In the genomic region with DNA sequence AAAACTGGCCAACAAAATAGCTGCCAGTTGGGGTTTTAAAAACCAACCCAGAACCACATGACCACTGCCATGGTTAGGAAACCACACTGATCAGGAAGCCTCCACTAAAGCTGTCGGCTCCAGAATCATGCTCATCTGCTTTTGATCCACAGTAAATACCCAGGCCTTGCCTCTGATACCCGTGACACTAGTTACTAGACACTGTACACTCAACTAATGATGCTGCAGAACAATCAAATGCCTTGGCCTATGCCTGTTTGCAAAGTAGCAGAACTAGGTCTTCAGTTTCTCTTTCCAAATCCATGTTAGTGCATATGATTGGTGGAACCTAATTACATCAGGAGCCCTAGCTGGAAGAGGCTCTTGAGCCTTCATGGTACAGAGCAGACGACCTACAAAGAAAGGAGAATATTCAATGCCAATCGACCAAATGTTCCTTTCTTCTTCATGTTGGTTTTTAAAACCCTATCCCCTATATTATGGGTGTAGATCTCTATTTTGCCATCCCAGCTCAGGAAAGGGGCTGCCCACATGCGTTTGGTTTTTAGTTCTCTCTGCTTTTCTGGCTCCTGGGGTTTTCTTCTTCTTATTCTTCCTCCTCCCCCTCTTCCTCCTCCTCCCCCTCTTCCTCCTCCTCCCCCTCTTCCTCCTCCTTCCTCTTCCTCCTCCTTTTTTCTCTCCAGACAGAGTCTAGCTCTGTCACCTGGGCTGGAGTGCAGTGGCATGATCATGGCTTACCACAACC, we compare ENCODE assay signal across 14 cellular contexts.
DNase-seq lines count a peak whose midpoint lies in the region; ATAC-seq and TF ChIP-seq lines count a peak whose summit lies in the region.
"Had no signal": no experiment of that assay in that cellular context is flagged by ENCODE, and none has a peak within 500 bp of the region (broad histone marks: within the 10 kb centered on the region; RNA-seq: fewer than 3 reads in every experiment).

No MANE protein-coding gene starts in this region.

- H3K27ac ChIP-seq in osteoblast (ENCODE audit: low read depth, low read length) = no peak overlapping the region
- H3K27ac ChIP-seq: HL-60 had no signal

- H3K27me3 Mint-ChIP-seq in activated CD8-positive, alpha-beta T cell treated with anti-CD3 and anti-CD28 coated beads, Interleukin-2, amount 10 ng/mL, durations not matched to agents 7 days and 5 days (ENCODE audit: low read depth) = no peaks in the 10 kb centered on the region

- H3K36me3 Mint-ChIP-seq in activated CD8-positive, alpha-beta T cell treated with anti-CD3 and anti-CD28 coated beads, Interleukin-2, amount 10 ng/mL, durations not matched to agents 7 days and 5 days (ENCODE audit: low read depth) = peaks cover 2% of the 10 kb centered on the region

- no peak overlapping the region for H3K4me3 Mint-ChIP-seq in activated CD8-positive, alpha-beta T cell treated with anti-CD3 and anti-CD28 coated beads, Interleukin-2, amount 10 ng/mL, durations not matched to agents 7 days and 5 days

- DNase-seq in activated CD4-positive, CD25-positive, alpha-beta regulatory T cell (lab: John Stamatoyannopoulos, UW) = no peak
- DNase-seq in Jurkat, Clone E6-1 (ENCODE audit: low read depth, low spot score) = peak; percentile 17
- peak; percentile 41 for DNase-seq in activated CD8-positive, alpha-beta T cell treated with anti-CD3 and anti-CD28 coated beads, Interleukin-2, amount 10 ng/mL, durations not matched to agents 7 days and 5 days
- DNase-seq in osteoblast (ENCODE audit: insufficient read length, low spot score, missing footprints) = peak; percentile 8
- no peak for DNase-seq in NCI-H187 (lab: John Stamatoyannopoulos, UW)
- no peak for DNase-seq in HPDE6-E6E7 (ENCODE audit: extremely low spot score)
- DNase-seq in nucleus accumbens (lab: John Stamatoyannopoulos, UW) = no peak
- DNase-seq: anterior cingulate cortex, GF-D8, NCI-H1092, spleen, SW 1271 had no signal

- no peak overlapping the region for H2AFZ ChIP-seq in osteoblast (ENCODE audit: low read length)

- H3K9me3 ChIP-seq in osteoblast (ENCODE audit: low read depth, low read length) = no peaks in the 10 kb centered on the region
- H3K9me3 ChIP-seq: spleen had no signal

- H3K4me1 ChIP-seq in osteoblast (ENCODE audit: insufficient read depth, low read length) = peaks cover 4% of the 10 kb centered on the region

- peaks cover 14% of the 10 kb centered on the region for H3K4me1 Mint-ChIP-seq in activated CD8-positive, alpha-beta T cell treated with anti-CD3 and anti-CD28 coated beads, Interleukin-2, amount 10 ng/mL, durations not matched to agents 7 days and 5 days (ENCODE audit: low read depth)

- peak; percentile 13 to 27 for ATAC-seq in activated CD4-positive, CD25-positive, alpha-beta regulatory T cell treated with anti-CD3 and anti-CD28 coated beads, Interleukin-2, amount 50 U/mL, for 24 hours
- peak; percentile 89 for ATAC-seq in activated CD8-positive, alpha-beta T cell treated with anti-CD3 and anti-CD28 coated beads, Interleukin-2, amount 10 ng/mL, durations not matched to agents 7 days and 5 days

- no peak overlapping the region for H3K4me2 ChIP-seq in osteoblast (ENCODE audit: insufficient read depth, low read length)

- no peaks in the 10 kb centered on the region for H3K79me2 ChIP-seq in osteoblast (ENCODE audit: insufficient read depth, low read length)

- no peaks in the 10 kb centered on the region for H3K36me3 ChIP-seq in osteoblast (ENCODE audit: insufficient read depth, low read length)
- H3K36me3 ChIP-seq: spleen had no signal

- POLR2A ChIA-PET in activated CD8-positive, alpha-beta T cell treated with anti-CD3 and anti-CD28 coated beads, Interleukin-2, amount 10 ng/mL, durations not matched to agents 7 days and 5 days (lab: Charles Lee) = no interaction called here

- CTCF ChIA-PET in activated CD8-positive, alpha-beta T cell treated with anti-CD3 and anti-CD28 coated beads, Interleukin-2, amount 10 ng/mL, durations not matched to agents 7 days and 5 days (lab: Charles Lee) = no interaction called here

- H3K4me3 ChIP-seq in Jurkat, Clone E6-1 (ENCODE audit: low read length) = no peak overlapping the region
- no peak overlapping the region for H3K4me3 ChIP-seq in osteoblast (ENCODE audit: insufficient read depth, low read length)
- H3K4me3 ChIP-seq: spleen had no signal

- peak overlapping the region; percentile 71 for H3K27ac Mint-ChIP-seq in activated CD8-positive, alpha-beta T cell treated with anti-CD3 and anti-CD28 coated beads, Interleukin-2, amount 10 ng/mL, durations not matched to agents 7 days and 5 days

- no peaks in the 10 kb centered on the region for H3K27me3 ChIP-seq in osteoblast (ENCODE audit: insufficient read depth, low read length)
- H3K27me3 ChIP-seq: spleen had no signal

- H3K9me3 Mint-ChIP-seq in activated CD8-positive, alpha-beta T cell treated with anti-CD3 and anti-CD28 coated beads, Interleukin-2, amount 10 ng/mL, durations not matched to agents 7 days and 5 days (ENCODE audit: insufficient read depth) = no peaks in the 10 kb centered on the region

- TF ChIP-seq CTCF in osteoblast (IDR thresholded peaks at IDR 0.05; ENCODE audit: extremely low read depth, low read depth, low read length) = no peak

- peaks cover 4% of the 10 kb centered on the region for H4K20me1 ChIP-seq in osteoblast (ENCODE audit: insufficient read depth, low read length)

Comparison
In these comparisons a context has a peak if more than half of its experiments do, and no peak if none do; other contexts are left out.
1. DNase-seq: peak in Jurkat, Clone E6-1 (single experiment), activated CD8-positive, alpha-beta T cell treated with anti-CD3 and anti-CD28 coated beads, Interleukin-2, amount 10 ng/mL, durations not matched to agents 7 days and 5 days (single experiment) and osteoblast (single experiment); none in activated CD4-positive, CD25-positive, alpha-beta regulatory T cell (0 of 4), NCI-H187 (0 of 2), HPDE6-E6E7 (single experiment) and nucleus accumbens (0 of 56).